ENCODE assay signal across 21 cellular contexts in genomic region chr7:139715194-139715815, GRCh38.
DNase-seq lines count a peak whose midpoint lies in the region; ATAC-seq and TF ChIP-seq lines count a peak whose summit lies in the region.
"Had no signal": no experiment of that assay in that cellular context is flagged by ENCODE, and none has a peak within 500 bp of the region (broad histone marks: within the 10 kb centered on the region; RNA-seq: fewer than 3 reads in every experiment).

No MANE protein-coding gene starts in this region.

- H3K36me3 Mint-ChIP-seq in T-helper 17 cell (ENCODE audit: low read depth), result peaks cover 9% of the 10 kb centered on the region

- peaks cover 0 to 27% (median 8%) of the 10 kb centered on the region in 11 experiments; a peak in 11 of 22 replicates for H3K9me3 ChIP-seq in BLaER1 treated with 17β-estradiol and CSF1 and Interleukin-3, amounts not matched to agents 10 nM and 100 nM (replicated peaks in 1 of 11)
- no peaks in the 10 kb centered on the region for H3K9me3 ChIP-seq in T-helper 17 cell (ENCODE audit: control insufficient read depth, low read length, poor library complexity, severe bottlenecking)
- no peaks in the 10 kb centered on the region for H3K9me3 ChIP-seq in gastrocnemius medialis
- no peaks in the 10 kb centered on the region for H3K9me3 ChIP-seq in BE2C
- H3K9me3 ChIP-seq: body of pancreas, HAP-1, SJSA1, suprapubic skin had no signal

- in situ Hi-C loops in gastrocnemius medialis (cut with MboI; ENCODE audit: low sequenced_read_pairs in 4 of 4), result no loop called here

- no peaks in the 10 kb centered on the region for H3K27me3 ChIP-seq in BLaER1 treated with 17β-estradiol and CSF1 and Interleukin-3, amounts not matched to agents 10 nM and 100 nM
- H3K27me3 ChIP-seq in gastrocnemius medialis (no peaks in the 10 kb centered on the region), BE2C (no peaks in the 10 kb centered on the region)
- H3K27me3 ChIP-seq: body of pancreas, SJSA1, suprapubic skin had no signal

- H3K27ac ChIP-seq in BLaER1 treated with 17β-estradiol and CSF1 and Interleukin-3, amounts not matched to agents 10 nM and 100 nM, result peak overlapping the region in 9 of 11 experiments; percentile 49 to 91 (median 84); a peak in 18 of 22 replicates
- H3K27ac ChIP-seq in gastrocnemius medialis, result peak overlapping the region; percentile 73 to 86 (median 78)
- H3K27ac ChIP-seq: body of pancreas, SJSA1, suprapubic skin, WERI-Rb-1 had no signal

- H3K4me3 ChIP-seq in BLaER1 treated with 17β-estradiol and CSF1 and Interleukin-3, amounts not matched to agents 10 nM and 100 nM, result peak overlapping the region in 4 of 10 experiments; percentile 29 to 50 (median 41); a peak in 4 of 20 replicates
- no peak overlapping the region for H3K4me3 ChIP-seq in gastrocnemius medialis
- H3K4me3 ChIP-seq in BE2C (ENCODE audit: low read depth, low read length), result no peak overlapping the region
- H3K4me3 ChIP-seq: body of pancreas, HAP-1, SJSA1, suprapubic skin had no signal

- peaks cover 0 to 94% (median 23%) of the 10 kb centered on the region in 11 experiments; a peak in 14 of 22 replicates for H4K20me1 ChIP-seq in BLaER1 treated with 17β-estradiol and CSF1 and Interleukin-3, amounts not matched to agents 10 nM and 100 nM

- ATAC-seq in T-helper 17 cell (no peak), left colon (no peak), gastrocnemius medialis (no peak), GM19324 (IDR thresholded peaks at IDR 0.05; ENCODE audit: low FRiP score, unreplicated experiment) (no peak)
- ATAC-seq: body of pancreas had no signal

- peaks cover 34 to 75% (median 64%) of the 10 kb centered on the region in 11 experiments for H3K36me3 ChIP-seq in BLaER1 treated with 17β-estradiol and CSF1 and Interleukin-3, amounts not matched to agents 10 nM and 100 nM
- H3K36me3 ChIP-seq in gastrocnemius medialis (peaks cover 0 to 23% of the 10 kb centered on the region in 2 donors), BE2C (peaks cover 12% of the 10 kb centered on the region)
- H3K36me3 ChIP-seq: HAP-1 had no signal

- peak overlapping the region; percentile 41 for H3K4me3 Mint-ChIP-seq in T-helper 17 cell
- H3K4me3 Mint-ChIP-seq: CD8-positive, alpha-beta memory T cell; T-helper 1 cell treated with Interleukin-12 subunit alpha and Interleukin-12 subunit beta and Interleukin-4 antibody, amounts not matched to agents 30 μg/mL and 1 μg/mL, for 36 hours had no signal

- no peak for DNase-seq in T-helper 17 cell
- DNase-seq in left colon, result peak; percentile 2 to 17
- DNase-seq in gastrocnemius medialis, result no peak
- no peak for DNase-seq in NCI-H1930 (lab: John Stamatoyannopoulos, UW)
- no peak for DNase-seq in BE2C
- DNase-seq in kidney glomerular epithelial cell (lab: John Stamatoyannopoulos, UW), result no peak
- DNase-seq: activated CD4-positive, alpha-beta T cell treated with anti-CD3 and anti-CD28 coated beads, Interleukin-2, amount 50 U/mL, for 4 hours; activated CD8-positive, alpha-beta memory T cell treated with anti-CD3 and anti-CD28 coated beads, Interleukin-2, amount 50 U/mL, for 4 hours; body of pancreas; CD8-positive, alpha-beta memory T cell; DMS153; IMR-90; NCI-H510A; nucleus accumbens; WERI-Rb-1 had no signal

- TF ChIP-seq CTCF in gastrocnemius medialis (IDR thresholded peaks at IDR 0.05 in 4 of 5, conservative IDR thresholded peaks at IDR 0.05 in 1 of 5), result no peak
- TF ChIP-seq CTCF in BE2C (IDR thresholded peaks at IDR 0.05; ENCODE audit: low read depth, low read length), result no peak

- no peaks in the 10 kb centered on the region for H3K27me3 Mint-ChIP-seq in T-helper 17 cell
- H3K27me3 Mint-ChIP-seq: CD8-positive, alpha-beta memory T cell had no signal

- intact Hi-C loops in left colon (cut with DNase I, micrococcal nuclease), result no loop called here
- intact Hi-C loops in gastrocnemius medialis (cut with DNase I; ENCODE audit: low total_unique reads), result no loop called here

- TF ChIP-seq POLR2A in gastrocnemius medialis (IDR thresholded peaks at IDR 0.05), result no peak

- H3K4me1 Mint-ChIP-seq in T-helper 17 cell, result peaks cover 12% of the 10 kb centered on the region

- H3K27ac Mint-ChIP-seq in T-helper 17 cell, result peak overlapping the region; percentile 69
- H3K27ac Mint-ChIP-seq: T-helper 1 cell treated with Interleukin-12 subunit alpha and Interleukin-12 subunit beta and Interleukin-4 antibody, amounts not matched to agents 30 μg/mL and 1 μg/mL, for 36 hours had no signal

- peak overlapping the region in 9 of 11 experiments; percentile 54 to 82 (median 73); a peak in 16 of 22 replicates for H3K9ac ChIP-seq in BLaER1 treated with 17β-estradiol and CSF1 and Interleukin-3, amounts not matched to agents 10 nM and 100 nM

- peaks cover 53 to 90% (median 78%) of the 10 kb centered on the region in 10 experiments for H3K4me1 ChIP-seq in BLaER1 treated with 17β-estradiol and CSF1 and Interleukin-3, amounts not matched to agents 10 nM and 100 nM
- H3K4me1 ChIP-seq in gastrocnemius medialis, result peaks cover 12 to 28% of the 10 kb centered on the region in 2 donors
- no peaks in the 10 kb centered on the region for H3K4me1 ChIP-seq in BE2C
- H3K4me1 ChIP-seq: HAP-1, suprapubic skin had no signal

- peak overlapping the region; percentile 79 to 96 (median 86) for H3K4me2 ChIP-seq in BLaER1 treated with 17β-estradiol and CSF1 and Interleukin-3, amounts not matched to agents 10 nM and 100 nM

Comparison
In these comparisons a context has a peak if more than half of its experiments do, and no peak if none do; other contexts are left out.
1. DNase-seq: peak in left colon (2 of 2); none in T-helper 17 cell (0 of 3), gastrocnemius medialis (0 of 2), NCI-H1930 (0 of 2), BE2C (single experiment) and kidney glomerular epithelial cell (single experiment).